Comparison of ENCODE assay signal across 11 cellular contexts in genomic region chr5:2773327-2773726, GRCh38. TPM values are rescaled to one million over a fixed set of nuclear protein-coding genes. Genes with fewer than 3 reads are reported as not detected.
"Had no signal": no experiment of that assay in that cellular context is flagged by ENCODE, and none has a peak within 500 bp of the region (broad histone marks: within the 10 kb centered on the region; RNA-seq: fewer than 3 reads in every experiment).

No MANE protein-coding gene starts in this region.

- H3K9me3 Mint-ChIP-seq: GM23338, H9, HFFc6 had no signal

- H3K4me3 Mint-ChIP-seq: GM23338, H9, HFFc6 had no signal

- H3K9ac ChIP-seq: GM23248 had no signal

- ATAC-seq: GM23338, HCT116 had no signal

- H3K27ac Mint-ChIP-seq: GM23338, H9, HFFc6 had no signal

- H3K4me2 ChIP-seq: GM23338 had no signal

- H3K27ac ChIP-seq: GM23248 had no signal

- H2AFZ ChIP-seq: GM23248, GM23338 had no signal

- H3K36me3 ChIP-seq: HAP-1 had no signal

- H3K9me3 ChIP-seq: HAP-1 had no signal

- H3K4me3 ChIP-seq: GM23248, GM23338, HAP-1 had no signal

- DNase-seq: GM23248, GOT3, H7, H9, HCEC 1CT, HFFc6 had no signal

- FAIRE-seq: H54 had no signal

RNA-seq across cellular contexts. Expression of gene IRX2, which starts 21.9 kb away (rescaled TPM):
- total RNA-seq: H4 had no signal
